In genomic region chr16:684067-684794, GRCh38 we compare ENCODE assay signal across 8 cellular contexts. TPM values are rescaled to one million over a fixed set of nuclear protein-coding genes. Genes with fewer than 3 reads are reported as not detected.
DNase-seq lines count a peak whose midpoint lies in the region; ATAC-seq and TF ChIP-seq lines count a peak whose summit lies in the region.

JMJD8 (minus strand) TSS chr16:684334; CDS start chr16:684319, 15 bp downstream.

- TF ChIP-seq CTCF in spleen (IDR thresholded peaks at IDR 0.05 in 8 of 11, conservative IDR thresholded peaks at IDR 0.05 in 3 of 11) = peak in 1 of 11 experiments; percentile 28

- DNase-seq in AG08395 (ENCODE audit: low spot score) (peak; percentile 96), NCI-H345 treated with DMSO at 0.1 percent for 48 hours (lab: John Stamatoyannopoulos, UW; ENCODE audit: unreplicated experiment) (peak; percentile 92), caudate nucleus (lab: John Stamatoyannopoulos, UW) (peak in 60 of 61 donors; percentile 53 to 97 (median 94)), iris pigment epithelial cell (ENCODE audit: low read depth) (peak; percentile 96), spleen (peak; percentile 100)
- DNase-seq in activated CD4-positive, CD25-positive, alpha-beta regulatory T cell treated with anti-CD3 and anti-CD28 coated beads, Interleukin-2, amount 50 U/mL, for 16 hours (ENCODE audit: low read depth, low spot score) = peak; percentile 93

- intact Hi-C loops in spleen (cut with DNase I; ENCODE audit: low total_unique reads) = no loop called here

- H3K4me3 ChIP-seq in spleen = peak within 1 kb of the TSS; percentile 56 to 93 (median 74)

- peaks cover 0 to 56% (median 32%) of the 10 kb centered on the region in 6 donors for H3K36me3 ChIP-seq in spleen

- H3K27ac ChIP-seq in caudate nucleus (ENCODE audit: low read depth, low read length) (peak within 1 kb of the TSS; percentile 85), spleen (peak within 1 kb of the TSS; percentile 71 to 93 (median 86))

- H3K9me3 ChIP-seq in spleen = no peaks in the 10 kb centered on the region

- WGBS in spleen, 5 donors = 2 to 4% (median 3%) methylated on average over 28 to 91 of the region's 91 CpGs

- in situ Hi-C loops in GM18951 (cut with MboI; ENCODE audit: low sequenced_read_pairs, unreplicated experiment) = no loop called here

- ATAC-seq in HG03175 (IDR thresholded peaks at IDR 0.05; ENCODE audit: unreplicated experiment) = peak; percentile 65

- peaks cover 34 to 87% (median 75%) of the 10 kb centered on the region in 6 donors for H3K4me1 ChIP-seq in spleen

- no peaks in the 10 kb centered on the region for H3K27me3 ChIP-seq in spleen (replicated peaks in 1 of 7)

- peak; percentile 92 for TF ChIP-seq POLR2A in GM18951 (IDR thresholded peaks at IDR 0.05; ENCODE audit: extremely low read depth, insufficient read depth, insufficient read length)
- TF ChIP-seq POLR2A in spleen (IDR thresholded peaks at IDR 0.05) = peak in 2 of 3 donors; percentile 5 to 67

RNA-seq across cellular contexts. Expression of gene JMJD8, which starts in this region (rescaled TPM):
- total RNA-seq in spleen = 10 to 100 TPM; 29.2 to 58.7 (median 38.7) TPM
- polyA plus RNA-seq in spleen = 10 to 100 TPM; 24.9 to 32.1 (median 27.2) TPM

Comparison
In these comparisons a context has a peak if more than half of its experiments do, and no peak if none do; other contexts are left out.
1. Peak in every context shown above with its lines: DNase-seq, ATAC-seq, H3K4me3 ChIP-seq and H3K27ac ChIP-seq.